Comparison of ENCODE assay signal across 17 cellular contexts in the genomic region with DNA sequence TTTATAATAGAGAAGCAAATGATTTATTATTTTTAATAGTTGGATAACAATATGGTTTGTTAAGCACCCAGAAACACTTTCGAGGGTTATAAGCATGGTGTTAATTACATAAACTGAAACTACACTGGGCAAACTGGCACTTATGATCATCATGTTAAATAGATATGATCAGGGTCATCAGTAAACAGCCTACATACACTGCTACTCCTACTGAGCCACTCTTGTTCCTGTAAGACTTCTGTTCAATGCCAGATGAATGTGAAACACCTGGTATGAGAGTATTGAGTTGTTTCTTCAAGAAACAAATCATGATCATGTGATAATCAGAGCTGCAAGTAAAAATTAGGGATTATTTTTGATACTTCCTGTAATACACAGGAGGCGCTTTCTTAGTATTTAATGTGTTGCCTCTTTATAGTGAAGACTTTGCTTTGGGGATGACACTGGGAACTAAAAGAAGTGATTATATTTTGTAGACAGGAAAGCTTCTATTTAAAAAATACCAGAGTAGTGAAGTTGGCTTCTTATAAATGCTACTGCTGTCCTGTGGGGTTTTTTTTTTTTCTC. TPM values are rescaled to one million over a fixed set of nuclear protein-coding genes. Genes with fewer than 3 reads are reported as not detected.
"Had no signal": no experiment of that assay in that cellular context is flagged by ENCODE, and none has a peak within 500 bp of the region (broad histone marks: within the 10 kb centered on the region; RNA-seq: fewer than 3 reads in every experiment).

No MANE protein-coding gene starts in this region.

- H3K4me3 ChIP-seq: adrenal gland, colonic mucosa, left ventricle myocardium inferior, right atrium auricular region, skin epidermis, suprapubic skin had no signal

- FAIRE-seq: endometrium had no signal

- H3K27ac ChIP-seq: adrenal gland, colonic mucosa, left ventricle myocardium inferior, right atrium auricular region, suprapubic skin had no signal

- H3K9me3 ChIP-seq: adrenal gland, colonic mucosa, left ventricle myocardium inferior, right atrium auricular region, suprapubic skin had no signal

- H3K27me3 ChIP-seq: adrenal gland, colonic mucosa, right atrium auricular region, suprapubic skin had no signal

- ATAC-seq: esophagus mucosa, natural killer cell had no signal

- H3K4me1 ChIP-seq: adrenal gland, colonic mucosa had no signal

- DNase-seq: activated CD4-positive, alpha-beta memory T cell treated with anti-CD3 and anti-CD28 coated beads, Interleukin-2, amount 10 ng/mL, durations not matched to agents 7 days and 5 days; activated CD4-positive, alpha-beta T cell treated with anti-CD3 and anti-CD28 coated beads for 4 hours; activated effector memory CD4-positive, alpha-beta T cell treated with anti-CD3 and anti-CD28 coated beads, Interleukin-2, amount 50 U/mL, for 16 hours; activated T-cell treated with anti-CD3 and anti-CD28 coated beads, Interleukin-2, amount 50 U/mL, for 24 hours; adrenal gland; caudate nucleus; colonic mucosa; left ventricle myocardium inferior; mesendoderm; natural killer cell; stimulated activated CD4-positive, alpha-beta T cell treated with anti-CD3 and anti-CD28 coated beads, Interleukin-4, amount 100 ng/mL, for 4 hours; trophoblast cell had no signal

RNA-seq across cellular contexts. Expression of a gene that starts 32.3 kb away (rescaled TPM):
- total RNA-seq: activated CD4-positive, alpha-beta memory T cell treated with anti-CD3 and anti-CD28 coated beads, Interleukin-2, amount 10 ng/mL, durations not matched to agents 7 days and 5 days; esophagus mucosa had no signal
